Comparison of ENCODE assay signal across 1 cellular context in the genomic region with DNA sequence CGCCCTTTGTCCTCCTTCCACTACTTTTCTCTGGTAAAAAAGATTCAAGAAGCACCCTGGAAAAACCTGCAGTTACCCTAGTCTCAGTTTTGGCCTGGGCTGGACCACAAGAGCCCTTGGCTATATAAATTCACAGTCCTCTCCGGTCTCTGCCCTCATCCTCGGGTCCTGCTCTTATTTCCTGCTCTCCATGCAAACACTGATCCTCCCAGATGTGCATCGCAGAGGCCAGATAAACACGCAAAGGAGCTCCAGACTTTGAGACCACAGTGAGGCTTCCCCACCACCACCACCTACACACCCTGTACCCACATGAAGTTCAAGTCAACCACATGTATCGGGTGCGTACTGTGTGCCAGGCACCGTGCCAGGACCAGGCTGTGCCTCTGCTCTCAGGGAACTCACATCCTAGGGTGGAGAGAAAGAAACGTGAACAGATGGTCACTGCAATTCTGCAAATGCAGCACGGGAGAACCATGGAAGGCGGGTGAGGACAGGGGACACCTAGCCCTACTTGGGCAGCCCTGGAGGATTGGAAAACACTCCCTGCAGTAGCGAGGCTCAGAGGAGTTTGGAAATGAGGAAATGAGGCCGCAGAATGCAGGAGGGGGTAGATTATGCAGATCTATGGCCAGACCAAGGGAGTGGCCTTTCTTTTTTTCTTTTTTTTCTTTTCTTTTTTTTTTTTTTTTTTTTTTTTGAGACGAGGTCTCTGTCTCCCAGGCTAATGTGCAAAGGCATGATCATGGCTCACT.
TF ChIP-seq lines count a peak whose summit lies in the region.

No MANE protein-coding gene starts in this region.

TF ChIP-seq in K562, 482 proteins besides CTCF, POLR2A, EP300 and RAD21 (continued from another document):
- TF ChIP-seq, protein P1, sequence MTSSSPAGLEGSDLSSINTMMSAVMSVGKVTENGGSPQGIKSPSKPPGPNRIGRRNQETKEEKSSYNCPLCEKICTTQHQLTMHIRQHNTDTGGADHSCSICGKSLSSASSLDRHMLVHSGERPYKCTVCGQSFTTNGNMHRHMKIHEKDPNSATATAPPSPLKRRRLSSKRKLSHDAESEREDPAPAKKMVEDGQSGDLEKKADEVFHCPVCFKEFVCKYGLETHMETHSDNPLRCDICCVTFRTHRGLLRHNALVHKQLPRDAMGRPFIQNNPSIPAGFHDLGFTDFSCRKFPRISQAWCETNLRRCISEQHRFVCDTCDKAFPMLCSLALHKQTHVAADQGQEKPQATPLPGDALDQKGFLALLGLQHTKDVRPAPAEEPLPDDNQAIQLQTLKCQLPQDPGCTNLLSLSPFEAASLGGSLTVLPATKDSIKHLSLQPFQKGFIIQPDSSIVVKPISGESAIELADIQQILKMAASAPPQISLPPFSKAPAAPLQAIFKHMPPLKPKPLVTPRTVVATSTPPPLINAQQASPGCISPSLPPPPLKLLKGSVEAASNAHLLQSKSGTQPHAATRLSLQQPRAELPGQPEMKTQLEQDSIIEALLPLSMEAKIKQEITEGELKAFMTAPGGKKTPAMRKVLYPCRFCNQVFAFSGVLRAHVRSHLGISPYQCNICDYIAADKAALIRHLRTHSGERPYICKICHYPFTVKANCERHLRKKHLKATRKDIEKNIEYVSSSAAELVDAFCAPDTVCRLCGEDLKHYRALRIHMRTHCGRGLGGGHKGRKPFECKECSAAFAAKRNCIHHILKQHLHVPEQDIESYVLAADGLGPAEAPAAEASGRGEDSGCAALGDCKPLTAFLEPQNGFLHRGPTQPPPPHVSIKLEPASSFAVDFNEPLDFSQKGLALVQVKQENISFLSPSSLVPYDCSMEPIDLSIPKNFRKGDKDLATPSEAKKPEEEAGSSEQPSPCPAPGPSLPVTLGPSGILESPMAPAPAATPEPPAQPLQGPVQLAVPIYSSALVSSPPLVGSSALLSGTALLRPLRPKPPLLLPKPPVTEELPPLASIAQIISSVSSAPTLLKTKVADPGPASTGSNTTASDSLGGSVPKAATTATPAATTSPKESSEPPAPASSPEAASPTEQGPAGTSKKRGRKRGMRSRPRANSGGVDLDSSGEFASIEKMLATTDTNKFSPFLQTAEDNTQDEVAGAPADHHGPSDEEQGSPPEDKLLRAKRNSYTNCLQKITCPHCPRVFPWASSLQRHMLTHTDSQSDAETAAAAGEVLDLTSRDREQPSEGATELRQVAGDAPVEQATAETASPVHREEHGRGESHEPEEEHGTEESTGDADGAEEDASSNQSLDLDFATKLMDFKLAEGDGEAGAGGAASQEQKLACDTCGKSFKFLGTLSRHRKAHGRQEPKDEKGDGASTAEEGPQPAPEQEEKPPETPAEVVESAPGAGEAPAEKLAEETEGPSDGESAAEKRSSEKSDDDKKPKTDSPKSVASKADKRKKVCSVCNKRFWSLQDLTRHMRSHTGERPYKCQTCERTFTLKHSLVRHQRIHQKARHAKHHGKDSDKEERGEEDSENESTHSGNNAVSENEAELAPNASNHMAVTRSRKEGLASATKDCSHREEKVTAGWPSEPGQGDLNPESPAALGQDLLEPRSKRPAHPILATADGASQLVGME (CRISPR knock-in tag; IDR thresholded peaks at IDR 0.05), result no peak
- TF ChIP-seq NCOA4 (IDR thresholded peaks at IDR 0.05; ENCODE audit: partially characterized antibody) (no peak), DPF2 (IDR thresholded peaks at IDR 0.05) (peak; percentile 43; the same call in 1 of the 2 replicates)
